Comparison of ENCODE assay signal across 8 cellular contexts in genomic region chr5:65927497-65928340, GRCh38. TPM values are rescaled to one million over a fixed set of nuclear protein-coding genes. Genes with fewer than 3 reads are reported as not detected.
DNase-seq lines count a peak whose midpoint lies in the region; ATAC-seq and TF ChIP-seq lines count a peak whose summit lies in the region.

No MANE protein-coding gene starts in this region.

- H3K36me3 ChIP-seq in thyroid gland: no peaks in the 10 kb centered on the region

- H3K4me1 ChIP-seq in thyroid gland: peaks cover 0 to 12% of the 10 kb centered on the region in 2 donors

- peak in 1 of 2 donors; percentile 56 for TF ChIP-seq POLR2A in thyroid gland (IDR thresholded peaks at IDR 0.05)

- TF ChIP-seq CTCF in coronary artery (IDR thresholded peaks at IDR 0.05) (no peak), thyroid gland (IDR thresholded peaks at IDR 0.05) (no peak)

- H3K9me3 ChIP-seq in thyroid gland: no peaks in the 10 kb centered on the region

- H3K27ac ChIP-seq in coronary artery: peak overlapping the region; percentile 94 to 98
- H3K27ac ChIP-seq in thyroid gland: peak overlapping the region; percentile 98 to 100 (median 99)

- DNase-seq in NCI-H82 (lab: John Stamatoyannopoulos, UW) (peak; percentile 31), NCI-H82 treated with DMSO at 0.1 percent for 48 hours (lab: John Stamatoyannopoulos, UW; ENCODE audit: unreplicated experiment) (no peak), SK-MEL-5 (ENCODE audit: low read depth, low spot score) (peak; percentile 68), coronary artery (ENCODE audit: low spot score) (no peak), medulla oblongata (ENCODE audit: extremely low spot score) (peak; percentile 76), thyroid gland (peak; percentile 10 to 37), DMS153 (lab: John Stamatoyannopoulos, UW) (no peak)

- no peaks in the 10 kb centered on the region for H3K27me3 ChIP-seq in thyroid gland

- intact Hi-C loops in thyroid gland (cut with DNase I): loop anchor here (5.0 kb wide), 1 partner anchor 215 kb away; the partner anchor contains the start of gene SREK1

- peak; percentile 23 for ATAC-seq in HG02763 (IDR thresholded peaks at IDR 0.05; ENCODE audit: unreplicated experiment)

- H3K4me3 ChIP-seq in coronary artery: peak overlapping the region; percentile 83
- peak overlapping the region; percentile 65 to 91 (median 86) for H3K4me3 ChIP-seq in thyroid gland (replicated peaks in 1 of 3)

- in situ Hi-C loops in SK-MEL-5 (cut with HindIII; ENCODE audit: low pct_unique_long_range_greater_than_20kb, low sequenced_read_pairs): no loop called here

- WGBS in thyroid gland, 2 donors: 1% methylated on average over 13 of the region's 13 CpGs

RNA-seq across cellular contexts. Expression of gene ERBIN, which starts 1.3 kb away (rescaled TPM):
- 101 and 115 TPM in 2 replicates for total RNA-seq in SK-MEL-5 (2014; rRNA removed; shearing (Covaris generic))
- polyA plus RNA-seq in SK-MEL-5 (2015; cell fraction: cytosol; rRNA removed): 49.7 and 74.9 TPM in 2 replicates
- 93.9 and 95.2 TPM in 2 replicates for polyA plus RNA-seq in SK-MEL-5 (2015; cell fraction: nucleus; rRNA removed)
- total RNA-seq in thyroid gland: 100 to 1,000 TPM in 3 of 4 donors, 10 to 100 TPM in 1; 88.7 to 108 (median 106) TPM

Comparison
In these comparisons a context has a peak if more than half of its experiments do, and no peak if none do; other contexts are left out.
1. DNase-seq: peak in NCI-H82 (single experiment), SK-MEL-5 (single experiment), medulla oblongata (single experiment) and thyroid gland (2 of 2); none in NCI-H82 treated with DMSO at 0.1 percent for 48 hours (single experiment), coronary artery (single experiment) and DMS153 (single experiment).